Comparison of ENCODE assay signal across 17 cellular contexts in the genomic region with DNA sequence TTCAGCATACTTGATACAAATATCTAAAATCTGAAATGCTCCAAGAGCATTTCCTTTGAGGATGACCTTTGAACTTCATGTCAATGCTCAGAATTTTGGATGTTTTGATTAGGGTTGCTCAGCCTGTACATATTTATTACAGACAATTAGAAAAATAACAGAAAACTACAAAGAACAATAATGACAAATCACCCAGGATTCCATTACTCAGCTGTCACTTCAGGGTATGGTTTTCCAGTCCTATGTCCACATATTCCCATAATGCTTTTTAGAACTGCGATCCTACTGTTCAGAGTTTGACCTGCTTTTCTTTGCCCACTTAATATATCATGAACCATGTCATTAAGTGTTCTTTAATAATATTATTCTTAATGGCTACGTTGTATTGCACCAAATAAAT. TPM values are rescaled to one million over a fixed set of nuclear protein-coding genes. Genes with fewer than 3 reads are reported as not detected.
"Had no signal": no experiment of that assay in that cellular context is flagged by ENCODE, and none has a peak within 500 bp of the region (broad histone marks: within the 10 kb centered on the region; RNA-seq: fewer than 3 reads in every experiment).

No MANE protein-coding gene starts in this region.

- H3K27ac Mint-ChIP-seq: activated naive CD8-positive, alpha-beta T cell had no signal

- H3K79me2 ChIP-seq: parathyroid adenoma had no signal

- H3K27me3 ChIP-seq: body of pancreas, gastroesophageal sphincter, left lung, tibial nerve, vagina had no signal

- H3K9me3 Mint-ChIP-seq: naive B cell had no signal

- H3K4me3 ChIP-seq: body of pancreas, gastroesophageal sphincter, left lung, tibial nerve, vagina had no signal

- FAIRE-seq: keratinocyte had no signal

- H2AFZ ChIP-seq: parathyroid adenoma had no signal

- H3K27me3 Mint-ChIP-seq: activated naive CD8-positive, alpha-beta T cell; naive B cell had no signal

- H3K27ac ChIP-seq: body of pancreas, gastroesophageal sphincter, left lung, parathyroid adenoma, tibial nerve, vagina had no signal

- ATAC-seq: body of pancreas, gastroesophageal sphincter had no signal

- H3K36me3 Mint-ChIP-seq: activated naive CD8-positive, alpha-beta T cell; naive B cell had no signal

- H3K9ac ChIP-seq: parathyroid adenoma had no signal

- H3K36me3 ChIP-seq: gastroesophageal sphincter, left lung, tibial nerve, vagina had no signal

- H3K4me1 ChIP-seq: body of pancreas, gastroesophageal sphincter, left lung, parathyroid adenoma, tibial nerve, vagina had no signal

- DNase-seq: activated CD4-positive, alpha-beta T cell treated with anti-CD3 and anti-CD28 coated beads, Interleukin-2, amount 50 U/mL, for 1 hour; activated CD8-positive, alpha-beta memory T cell treated with anti-CD3 and anti-CD28 coated beads for 24 hours; activated gamma-delta T cell treated with Interleukin-2 at 50 U/mL for 16 hours; amniotic stem cell; body of pancreas; left lung; naive B cell; stimulated activated CD4-positive, alpha-beta T cell treated with anti-CD3 and anti-CD28 coated beads, Interleukin-15, amount 100 ng/mL, for 24 hours; stimulated activated CD4-positive, alpha-beta T cell treated with anti-CD3 and anti-CD28 coated beads, Interleukin-4, amount 100 ng/mL, for 24 hours; stimulated activated naive CD4-positive, alpha-beta T cell treated with Interleukin-2 at 50 U/mL for 16 hours; substantia nigra had no signal

- H3K4me3 Mint-ChIP-seq: activated naive CD8-positive, alpha-beta T cell had no signal

- H3K9me3 ChIP-seq: body of pancreas, gastroesophageal sphincter, left lung, tibial nerve, vagina had no signal

RNA-seq across cellular contexts. Expression of gene DLGAP5, which starts 11.4 kb away (rescaled TPM):
- total RNA-seq: body of pancreas had no signal
